ENCODE assay signal across 1 cellular context in the genomic region with DNA sequence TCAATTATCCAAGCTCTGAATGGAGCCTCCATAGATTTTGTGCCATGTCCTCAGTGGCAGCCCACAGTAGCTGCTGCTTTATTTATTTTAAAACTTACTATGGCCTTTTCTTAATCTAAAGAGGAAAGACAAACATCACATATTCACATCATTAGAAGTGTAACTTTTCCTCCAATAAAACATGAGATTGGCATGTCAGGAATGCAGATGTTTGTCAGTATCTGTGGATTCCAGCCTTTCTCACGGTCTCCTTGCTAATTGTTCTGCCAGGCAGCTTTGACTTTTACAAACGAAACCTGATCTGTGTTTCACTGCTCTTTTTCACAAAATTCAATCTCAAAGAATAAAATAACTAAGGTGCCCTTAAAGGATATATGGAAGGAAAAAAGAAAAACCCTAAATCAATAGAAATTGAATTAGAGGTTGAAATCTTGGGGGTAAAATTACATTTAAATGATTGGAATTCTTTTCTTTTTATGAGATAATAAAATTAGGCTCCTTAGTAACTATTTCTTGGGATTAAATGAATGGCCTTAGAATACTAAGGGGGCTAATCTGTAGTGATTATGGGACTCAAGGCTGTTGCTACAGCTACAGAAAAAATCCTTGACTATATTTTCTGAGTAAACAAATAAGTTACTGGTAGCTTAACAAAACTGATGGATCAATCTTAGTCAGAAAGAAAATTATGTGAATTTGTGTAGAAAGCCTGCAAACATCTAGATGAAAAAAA.
TF ChIP-seq lines count a peak whose summit lies in the region.

No MANE protein-coding gene starts in this region.

TF ChIP-seq in HEK293T, 16 proteins besides CTCF, POLR2A, EP300 and RAD21 (continued from another document):
- TF ChIP-seq BHLHE40 (IDR thresholded peaks at IDR 0.05; ENCODE audit: borderline replicate concordance): no peak
- no peak for TF ChIP-seq FOXK2 (IDR thresholded peaks at IDR 0.05)
- no peak for TF ChIP-seq ZNF384 (IDR thresholded peaks at IDR 0.05)
